Comparison of ENCODE assay signal across 19 cellular contexts in the genomic region with DNA sequence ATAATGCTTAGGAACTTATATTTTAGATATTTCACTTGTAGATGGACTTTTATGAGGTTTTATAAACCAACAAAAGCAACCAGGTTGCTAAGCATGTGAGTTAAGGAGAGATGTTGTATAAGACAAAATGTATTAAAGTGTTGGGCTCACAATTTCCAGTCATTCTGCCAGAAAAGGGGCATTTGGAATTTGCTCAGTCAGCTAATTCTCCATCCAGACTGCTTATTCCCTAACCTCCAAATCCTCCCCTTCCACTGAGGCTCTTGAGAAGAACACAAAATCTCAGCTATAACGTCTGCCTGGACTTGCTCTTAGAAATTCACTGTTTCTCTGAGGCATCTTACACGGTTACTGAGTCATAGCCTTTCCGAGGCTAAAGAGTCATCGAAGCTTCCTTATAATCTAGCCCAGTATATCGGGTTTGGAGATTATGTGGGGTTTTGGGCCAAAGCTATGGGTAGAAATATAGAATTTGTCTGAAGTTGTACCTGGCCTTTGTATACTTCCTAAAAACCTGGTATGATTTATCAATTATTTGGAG.
DNase-seq lines count a peak whose midpoint lies in the region; FAIRE-seq and TF ChIP-seq lines count a peak whose summit lies in the region.
"Had no signal": no experiment of that assay in that cellular context is flagged by ENCODE, and none has a peak within 500 bp of the region (broad histone marks: within the 10 kb centered on the region; RNA-seq: fewer than 3 reads in every experiment).

No MANE protein-coding gene starts in this region.

- POLR2A ChIA-PET in OCI-LY7 (lab: Charles Lee): interaction anchor here (1.0 to 1.6 kb wide), 2 partner anchors 12 to 16 kb away, joined by 3 to 8 read pairs; no protein-coding TSS in a partner anchor

- H3K4me2 ChIP-seq in astrocyte (ENCODE audit: low read length): no peak overlapping the region
- no peak overlapping the region for H3K4me2 ChIP-seq in OCI-LY7 (ENCODE audit: low read length)

- H3K27me3 Mint-ChIP-seq in astrocyte (ENCODE audit: low read depth, unreplicated experiment): no peaks in the 10 kb centered on the region
- H3K27me3 Mint-ChIP-seq: CD4-positive, alpha-beta T cell had no signal

- TF ChIP-seq CTCF in astrocyte (IDR thresholded peaks at IDR 0.05; ENCODE audit: insufficient read depth, low read depth, low read length) (no peak), fibroblast of mammary gland (conservative IDR thresholded peaks at IDR 0.05; ENCODE audit: control insufficient read depth, insufficient read depth, low read depth, low read length) (no peak), OCI-LY7 (conservative IDR thresholded peaks at IDR 0.05; ENCODE audit: low read length) (no peak)

- H3K27ac ChIP-seq in astrocyte (ENCODE audit: low read depth, low read length) (no peak overlapping the region), OCI-LY7 (ENCODE audit: low read depth, low read length, poor library complexity, severe bottlenecking) (no peak overlapping the region)

- CTCF ChIA-PET in OCI-LY7 (lab: Charles Lee; ENCODE audit: unreplicated experiment): no interaction called here

- H3K36me3 ChIP-seq in astrocyte (ENCODE audit: insufficient read depth, low read length): no peaks in the 10 kb centered on the region
- H3K36me3 ChIP-seq in OCI-LY7 (ENCODE audit: insufficient read depth, low read length): no peaks in the 10 kb centered on the region

- H3K4me1 Mint-ChIP-seq in astrocyte (ENCODE audit: low read depth, unreplicated experiment): no peaks in the 10 kb centered on the region

- H3K27me3 ChIP-seq in astrocyte (ENCODE audit: insufficient read depth, low read length): no peaks in the 10 kb centered on the region

- FAIRE-seq in astrocyte (lab: Jason Lieb, UNC): no peak
- FAIRE-seq: GM12878, GM19239, HTR-8/SVneo had no signal

- H3K36me3 Mint-ChIP-seq in astrocyte (ENCODE audit: low read depth, unreplicated experiment): no peaks in the 10 kb centered on the region

- H3K9me2 ChIP-seq in OCI-LY7 (ENCODE audit: insufficient read depth, low read length): no peaks in the 10 kb centered on the region

- H3K4me1 ChIP-seq in astrocyte (ENCODE audit: insufficient read depth, low read length) (no peaks in the 10 kb centered on the region), OCI-LY7 (ENCODE audit: insufficient read depth, low read length, poor library complexity, severe bottlenecking) (no peaks in the 10 kb centered on the region)
- H3K4me1 ChIP-seq: Caco-2 had no signal

- intact Hi-C loops in OCI-LY7 (cut with micrococcal nuclease; ENCODE audit: unreplicated experiment): no loop called here

- H3K9me3 ChIP-seq in astrocyte (ENCODE audit: insufficient read depth, low read depth, low read length): no peaks in the 10 kb centered on the region
- H3K9me3 ChIP-seq in OCI-LY7 (ENCODE audit: low read length): no peaks in the 10 kb centered on the region
- H3K9me3 ChIP-seq: Caco-2 had no signal

- DNase-seq in EL: peak; percentile 34
- peak; percentile 28 for DNase-seq in HT1080 (ENCODE audit: low read depth)
- DNase-seq in astrocyte (ENCODE audit: low read depth): peak; percentile 8
- DNase-seq in fibroblast of mammary gland (ENCODE audit: low read depth): peak; percentile 10
- DNase-seq in NCI-H510A treated with DMSO at 0.1 percent for 48 hours (lab: John Stamatoyannopoulos, UW): no peak
- DNase-seq in HK-2 (ENCODE audit: unreplicated experiment): no peak
- no peak for DNase-seq in OCI-M2 (lab: John Stamatoyannopoulos, UW; ENCODE audit: unreplicated experiment)
- DNase-seq in OCI-LY7 (ENCODE audit: low spot score): no peak
- DNase-seq: Caco-2; CD4-positive, alpha-beta T cell; GOT3; NCI-H1105 treated with DMSO at 0.1 percent for 48 hours; NCI-H1694; NCI-H510A; NCI-H82; Right ventricle myocardium superior had no signal

- H2AFZ ChIP-seq in astrocyte (ENCODE audit: low read depth, low read length): no peak overlapping the region
- H2AFZ ChIP-seq in OCI-LY7 (ENCODE audit: low read length): no peak overlapping the region

- H3K79me2 ChIP-seq in astrocyte (ENCODE audit: insufficient read depth, low read length): no peaks in the 10 kb centered on the region
- H3K79me2 ChIP-seq in OCI-LY7 (ENCODE audit: insufficient read depth, low read depth, low read length): no peaks in the 10 kb centered on the region

- no peak overlapping the region for H3K27ac Mint-ChIP-seq in astrocyte (ENCODE audit: unreplicated experiment)
- H3K27ac Mint-ChIP-seq: CD4-positive, alpha-beta T cell had no signal

- no peaks in the 10 kb centered on the region for H4K20me1 ChIP-seq in astrocyte (ENCODE audit: insufficient read depth, low read length)
- H4K20me1 ChIP-seq in OCI-LY7 (ENCODE audit: insufficient read depth, low read length): no peaks in the 10 kb centered on the region

- no peak overlapping the region for H3K4me3 Mint-ChIP-seq in astrocyte (ENCODE audit: unreplicated experiment)
- H3K4me3 Mint-ChIP-seq: CD4-positive, alpha-beta T cell had no signal

- no peak overlapping the region for H3K9ac ChIP-seq in astrocyte (ENCODE audit: low read length)

- no TSS peak for BruUV-seq in OCI-LY7 (replicated peaks; lab: Mats Ljungman, UMichigan)

- H3K9me3 Mint-ChIP-seq in astrocyte (ENCODE audit: unreplicated experiment): no peaks in the 10 kb centered on the region

- no peak overlapping the region for H3K4me3 ChIP-seq in astrocyte (ENCODE audit: insufficient read depth, low read depth, low read length)
- H3K4me3 ChIP-seq in fibroblast of mammary gland (ENCODE audit: control insufficient read depth, low read depth, low read length): no peak overlapping the region
- H3K4me3 ChIP-seq in OCI-LY7 (ENCODE audit: low read depth, low read length, poor library complexity, severe bottlenecking): no peak overlapping the region
- H3K4me3 ChIP-seq: GM12878 had no signal

Comparison
In these comparisons a context has a peak if more than half of its experiments do, and no peak if none do; other contexts are left out.
1. DNase-seq: peak in EL (single experiment), HT1080 (single experiment), astrocyte (single experiment) and fibroblast of mammary gland (single experiment); none in NCI-H510A treated with DMSO at 0.1 percent for 48 hours (single experiment), HK-2 (single experiment), OCI-M2 (single experiment) and OCI-LY7 (single experiment).